ENCODE assay signal across 8 cellular contexts in the genomic region with DNA sequence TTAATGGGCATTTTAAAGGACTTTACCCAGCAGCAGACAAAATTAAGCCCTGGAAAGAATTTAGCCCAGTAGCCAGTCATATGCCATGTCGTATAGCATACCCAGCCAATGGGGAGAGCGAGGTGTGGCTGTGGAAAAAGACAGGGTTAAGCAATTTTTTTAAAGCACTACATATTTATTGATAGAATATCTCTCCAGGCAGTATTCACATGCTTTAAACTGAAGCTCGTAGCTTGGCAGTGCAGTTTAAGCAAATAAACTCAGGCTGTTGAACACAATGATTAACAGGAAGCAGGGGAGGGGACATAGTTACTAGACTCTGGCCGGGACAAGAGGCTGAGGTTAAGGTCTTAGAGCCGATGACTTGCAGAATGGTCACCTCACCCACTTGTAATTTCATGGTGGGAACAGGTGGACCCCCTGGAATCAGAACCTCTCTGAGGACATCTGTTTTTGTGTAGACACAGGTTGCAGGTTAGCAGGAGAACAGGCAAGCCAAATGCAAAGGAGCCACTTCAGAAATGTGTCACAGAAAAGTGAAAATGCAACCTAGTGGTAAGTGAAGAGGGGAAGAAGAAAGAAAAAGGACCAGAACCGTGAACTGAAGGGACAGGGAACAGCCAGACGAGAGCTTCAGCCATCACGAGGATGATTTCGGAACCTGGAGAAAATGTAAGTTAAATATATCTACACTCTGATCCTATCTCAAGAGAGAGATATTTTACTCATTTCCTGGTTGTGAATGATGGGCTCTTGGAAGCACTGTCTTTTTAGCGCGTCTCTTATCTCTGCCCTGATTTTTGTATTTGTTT. TPM values are rescaled to one million over a fixed set of nuclear protein-coding genes. Genes with fewer than 3 reads are reported as not detected.
A peak's percentile ranks its signal among the peaks of the same experiment; 100 is the strongest.
DNase-seq lines count a peak whose midpoint lies in the region; ATAC-seq, FAIRE-seq and TF ChIP-seq lines count a peak whose summit lies in the region.

No MANE protein-coding gene starts in this region.

- peak overlapping the region; percentile 27 to 91 for H3K27ac Mint-ChIP-seq in activated naive CD4-positive, alpha-beta T cell treated with anti-CD3 and anti-CD28 coated beads, Interleukin-2, amount 50 U/mL, for 72 hours

- DNase-seq in A549 (ENCODE audit: low read depth in 1 of 2, low spot score in 1 of 2): peak; percentile 66 to 74
- DNase-seq in NCI-H526 treated with DMSO at 0.1 percent for 48 hours (lab: John Stamatoyannopoulos, UW): peak; percentile 43
- peak; percentile 31 to 60 for DNase-seq in activated naive CD4-positive, alpha-beta T cell treated with anti-CD3 and anti-CD28 coated beads, Interleukin-2, amount 50 U/mL, for 72 hours (ENCODE audit: low spot score in 2 of 2)
- DNase-seq in kidney epithelial cell (ENCODE audit: low read depth): no peak
- DNase-seq in cortex of kidney (lab: John Stamatoyannopoulos, UW): no peak

- H3K9me3 Mint-ChIP-seq in activated naive CD4-positive, alpha-beta T cell treated with anti-CD3 and anti-CD28 coated beads, Interleukin-2, amount 50 U/mL, for 72 hours: no peaks in the 10 kb centered on the region

- peaks cover 0 to 11% of the 10 kb centered on the region in 2 donors for H3K36me3 Mint-ChIP-seq in activated naive CD4-positive, alpha-beta T cell treated with anti-CD3 and anti-CD28 coated beads, Interleukin-2, amount 50 U/mL, for 72 hours

- POLR2A ChIA-PET in A549 (lab: Yijun Ruan, JAX): no interaction called here

- no peak for FAIRE-seq in A549 (lab: Jason Lieb, UNC)

- H3K4me1 ChIP-seq in A549: peaks cover 31% of the 10 kb centered on the region
- H3K4me1 ChIP-seq in subcutaneous abdominal adipose tissue (ENCODE audit: control insufficient read depth in 5 of 5, insufficient read depth in 5 of 5, low read length in 5 of 5): peaks cover 0 to 13% (median 0%) of the 10 kb centered on the region in 5 donors

- peak overlapping the region; percentile 81 for H3K4me2 ChIP-seq in A549

- TF ChIP-seq EP300 in A549 (IDR thresholded peaks at IDR 0.05): no peak

- no peaks in the 10 kb centered on the region for H3K36me3 ChIP-seq in kidney epithelial cell (ENCODE audit: control insufficient read depth, insufficient read depth, low read length)
- H3K36me3 ChIP-seq in subcutaneous abdominal adipose tissue (ENCODE audit: control insufficient read depth in 5 of 5, insufficient read depth in 5 of 5, low read length in 5 of 5): no peaks in the 10 kb centered on the region

- H3K27ac ChIP-seq in A549 (peak overlapping the region; percentile 81 to 87), subcutaneous abdominal adipose tissue (ENCODE audit: low read depth, low read length) (no peak overlapping the region)

- no peak for TF ChIP-seq RAD21 in A549 (conservative IDR thresholded peaks at IDR 0.05 in 1 of 2, IDR thresholded peaks at IDR 0.05 in 1 of 2)

- H3K27me3 ChIP-seq in kidney epithelial cell (ENCODE audit: control insufficient read depth, insufficient read depth, low read length) (no peaks in the 10 kb centered on the region), subcutaneous abdominal adipose tissue (ENCODE audit: control insufficient read depth in 5 of 5, insufficient read depth in 4 of 5, low read length in 5 of 5) (no peaks in the 10 kb centered on the region)

- TF ChIP-seq CTCF in A549 (IDR thresholded peaks at IDR 0.05): no peak
- TF ChIP-seq CTCF in kidney epithelial cell (IDR thresholded peaks at IDR 0.05; ENCODE audit: insufficient read depth, low read length, poor library complexity, severe bottlenecking): no peak

- H3K4me3 ChIP-seq in A549 (peak overlapping the region; percentile 49), kidney epithelial cell (ENCODE audit: low read depth, low read length) (peak overlapping the region; percentile 30), subcutaneous abdominal adipose tissue (ENCODE audit: low read depth in 1 of 5, low read length in 5 of 5) (peak overlapping the region; percentile 20 to 67 (median 56))

- ATAC-seq in A549 (peak; percentile 89 to 91), GM18519 (IDR thresholded peaks at IDR 0.05; ENCODE audit: low FRiP score, unreplicated experiment) (peak; percentile 41), HG02938 (IDR thresholded peaks at IDR 0.05; ENCODE audit: unreplicated experiment) (peak; percentile 56)
- peak; percentile 83 to 91 for ATAC-seq in activated naive CD4-positive, alpha-beta T cell treated with anti-CD3 and anti-CD28 coated beads, Interleukin-2, amount 50 U/mL, for 72 hours

- H3K9me3 ChIP-seq in A549 (no peaks in the 10 kb centered on the region), subcutaneous abdominal adipose tissue (ENCODE audit: control insufficient read depth in 5 of 5, low read length in 5 of 5) (no peaks in the 10 kb centered on the region)

- no peak for TF ChIP-seq POLR2A in A549 (IDR thresholded peaks at IDR 0.05; ENCODE audit: low read length)

- CTCF ChIA-PET in A549 (lab: Yijun Ruan, JAX): interaction anchor here (1.5 kb wide), 1 partner anchor 17 kb away, joined by 7 read pairs; no protein-coding TSS in a partner anchor

- peak overlapping the region in 3 of 5 donors; percentile 22 to 55 (median 53) for H3K9ac ChIP-seq in subcutaneous abdominal adipose tissue (ENCODE audit: low read length in 5 of 5)

- 0% methylated on average over 11 of the region's 11 CpGs for WGBS in A549 (ENCODE audit: missing lambda C conversion rate)

TF ChIP-seq in A549, 52 proteins besides CTCF, POLR2A, EP300 and RAD21:
- no peak for TF ChIP-seq HEYL (CRISPR knock-in tag; IDR thresholded peaks at IDR 0.05)
- peak; percentile 18 for TF ChIP-seq MAX (IDR thresholded peaks at IDR 0.05)
- peak; percentile 64 for TF ChIP-seq MAFK (IDR thresholded peaks at IDR 0.05; ENCODE audit: partially characterized antibody)
- TF ChIP-seq CEBPB (IDR thresholded peaks at IDR 0.05): peak in 1 of 2 experiments; percentile 73; a peak in 2 of 4 replicates
- TF ChIP-seq NFE2L2 (conservative IDR thresholded peaks at IDR 0.05; ENCODE audit: low read length): peak; percentile 46; the same call in 1 of the 2 replicates

RNA-seq across cellular contexts. Expression of gene GCNT2, which starts 7.2 kb away (rescaled TPM):
- polyA plus RNA-seq in A549 (2011; rRNA removed) (22.9 and 24.3 TPM in 2 replicates), A549 (2017; fragmentation: RNase III; extraction: RNeasy Plus Mini Kit Qiagen cat#74134 plus additional on column Dnase treatment) (16.7 to 19.4 TPM (median 17.1 TPM) in 3 replicates)
- polyA plus RNA-seq in A549 (2012; cell fraction: cytosol; rRNA removed): 3.8 and 4.1 TPM in 2 replicates
- polyA plus RNA-seq in A549 (2012; cell fraction: nucleus; rRNA removed): 2.4 and 5.2 TPM in 2 replicates
- 21.2 and 21.4 TPM in 2 replicates for polyA minus RNA-seq in A549 (2011; rRNA and poly(A)+ RNA removed)
- total RNA-seq in activated naive CD4-positive, alpha-beta T cell treated with anti-CD3 and anti-CD28 coated beads, Interleukin-2, amount 50 U/mL, for 72 hours: 1 to 10 TPM in 1 of 2 donors, under 1 TPM in 1; 0.82 to 5.0 TPM
- total RNA-seq in kidney epithelial cell: 6.5 and 7.3 TPM in 2 replicates

Comparison
In these comparisons a context has a peak if more than half of its experiments do, and no peak if none do; other contexts are left out.
1. DNase-seq: peak in A549 (2 of 2), NCI-H526 treated with DMSO at 0.1 percent for 48 hours (single experiment) and activated naive CD4-positive, alpha-beta T cell treated with anti-CD3 and anti-CD28 coated beads, Interleukin-2, amount 50 U/mL, for 72 hours (2 of 2); none in kidney epithelial cell (single experiment) and cortex of kidney (single experiment).
2. Peak in every context shown above with its lines, with median percentiles within 50 percentile points of each other: ATAC-seq and H3K4me3 ChIP-seq.